Comparison of ENCODE assay signal across 12 cellular contexts in the genomic region with DNA sequence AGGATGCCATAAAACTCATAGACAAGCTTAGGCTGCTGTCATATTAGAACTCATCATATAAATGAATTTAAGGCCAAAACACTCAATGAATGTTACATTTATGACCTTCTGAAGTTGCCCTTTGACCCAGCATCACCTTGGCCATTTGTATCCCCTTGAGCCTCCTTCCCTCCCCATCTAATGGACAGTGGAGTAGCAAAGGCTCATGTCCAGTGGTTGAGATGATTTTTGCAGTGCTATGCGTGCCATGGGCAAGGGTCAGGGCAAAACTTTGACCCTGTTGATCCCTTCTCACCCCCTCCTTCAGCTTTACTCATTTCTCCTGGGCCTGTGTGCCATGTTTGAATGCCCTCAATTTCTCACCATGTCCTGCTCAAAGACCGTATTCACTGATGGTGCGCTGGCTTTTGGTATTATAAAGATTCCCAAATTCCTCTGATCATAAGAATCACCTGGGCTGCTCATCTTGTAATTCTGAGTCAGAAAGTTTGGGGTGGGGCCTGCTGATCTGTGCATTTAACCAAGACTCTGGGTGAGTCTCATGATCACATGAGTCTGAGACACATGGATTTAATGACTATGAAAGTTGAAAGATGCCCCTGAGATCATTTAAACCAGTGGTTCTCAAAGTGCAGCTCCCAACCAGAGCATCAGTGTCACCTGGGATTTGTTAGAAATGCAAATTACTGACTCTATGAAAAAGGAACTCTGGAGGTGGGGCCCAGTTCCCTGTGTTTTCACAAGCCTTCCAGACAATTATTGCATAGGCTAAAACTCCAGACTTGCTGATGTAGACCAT. TPM values are rescaled to one million over a fixed set of nuclear protein-coding genes. Genes with fewer than 3 reads are reported as not detected.
A peak's percentile ranks its signal among the peaks of the same experiment; 100 is the strongest.
DNase-seq lines count a peak whose midpoint lies in the region; ATAC-seq and TF ChIP-seq lines count a peak whose summit lies in the region.
"Had no signal": no experiment of that assay in that cellular context is flagged by ENCODE, and none has a peak within 500 bp of the region (broad histone marks: within the 10 kb centered on the region; RNA-seq: fewer than 3 reads in every experiment).

No MANE protein-coding gene starts in this region.

- H3F3A ChIP-seq in SU-DHL-6 (ENCODE audit: insufficient read depth) (no peaks in the 10 kb centered on the region), neural progenitor cell (ENCODE audit: low read depth) (no peaks in the 10 kb centered on the region)

- H3K4me3 ChIP-seq in SU-DHL-6 (ENCODE audit: insufficient read depth, low read length, poor library complexity, severe bottlenecking) (peak overlapping the region; percentile 30), thymus (ENCODE audit: low read length) (no peak overlapping the region), colonic mucosa (no peak overlapping the region), neural progenitor cell (no peak overlapping the region)

- ATAC-seq in activated naive CD4-positive, alpha-beta T cell treated with anti-CD3 and anti-CD28 coated beads, Interleukin-2, amount 50 U/mL, for 72 hours, result peak; percentile 35 to 57
- peak; percentile 25 for ATAC-seq in HG02870 (IDR thresholded peaks at IDR 0.05; ENCODE audit: unreplicated experiment)

- no peak overlapping the region for H2AFZ ChIP-seq in SU-DHL-6 (ENCODE audit: low read depth, low read length, severe bottlenecking)
- no peak overlapping the region for H2AFZ ChIP-seq in neural progenitor cell (replicated peaks)

- H3K4me1 ChIP-seq in thymus (ENCODE audit: control insufficient read depth, insufficient read depth, low read length), result no peaks in the 10 kb centered on the region
- no peaks in the 10 kb centered on the region for H3K4me1 ChIP-seq in colonic mucosa
- H3K4me1 ChIP-seq in neural progenitor cell, result no peaks in the 10 kb centered on the region

- WGBS in thymus, result 97% methylated on average over 3 of the region's 3 CpGs

- H3K9ac ChIP-seq in SU-DHL-6 (ENCODE audit: low read length), result no peak overlapping the region
- H3K9ac ChIP-seq in colonic mucosa (ENCODE audit: low read depth in 2 of 2, low read length in 2 of 2), result no peak overlapping the region
- H3K9ac ChIP-seq in neural progenitor cell, result no peak overlapping the region

- DNase-seq in activated naive CD4-positive, alpha-beta T cell treated with anti-CD3 and anti-CD28 coated beads, Interleukin-2, amount 50 U/mL, for 72 hours (ENCODE audit: low spot score in 2 of 2), result no peak
- no peak for DNase-seq in activated naive CD4-positive, alpha-beta T cell treated with anti-CD3 and anti-CD28 coated beads, Interleukin-2, amount 50 U/mL, for 16 hours
- DNase-seq in T-helper 9 cell (no peak), colonic mucosa (no peak), neural progenitor cell (ENCODE audit: low spot score) (no peak)
- DNase-seq: ACHN, cortex of kidney, head of caudate nucleus, NCI-H69 had no signal

- H3K36me3 ChIP-seq in SU-DHL-6 (ENCODE audit: low read length) (no peaks in the 10 kb centered on the region), thymus (ENCODE audit: control insufficient read depth, insufficient read depth) (no peaks in the 10 kb centered on the region), colonic mucosa (no peaks in the 10 kb centered on the region), neural progenitor cell (no peaks in the 10 kb centered on the region)

- peaks cover 0 to 16% of the 10 kb centered on the region in 2 donors for H3K9me3 Mint-ChIP-seq in activated naive CD4-positive, alpha-beta T cell treated with anti-CD3 and anti-CD28 coated beads, Interleukin-2, amount 50 U/mL, for 72 hours
- peaks cover 9% of the 10 kb centered on the region for H3K9me3 Mint-ChIP-seq in neural progenitor cell

- H3K79me2 ChIP-seq in SU-DHL-6 (ENCODE audit: insufficient read depth, low read length), result no peaks in the 10 kb centered on the region
- no peaks in the 10 kb centered on the region for H3K79me2 ChIP-seq in neural progenitor cell (ENCODE audit: low read depth)

- H3K27ac ChIP-seq in SU-DHL-6 (ENCODE audit: low read depth, low read length) (0 out of 2 replicates have a peak overlapping the region, but pooled peaks have one; percentile 23), thymus (ENCODE audit: low read depth) (peak overlapping the region; percentile 52), colonic mucosa (no peak overlapping the region), neural progenitor cell (no peak overlapping the region)

- no peak overlapping the region for H3K4me3 Mint-ChIP-seq in neural progenitor cell

- peak overlapping the region; percentile 53 for H3K4me2 ChIP-seq in SU-DHL-6 (ENCODE audit: low read depth, low read length, poor library complexity, severe bottlenecking)
- no peak overlapping the region for H3K4me2 ChIP-seq in neural progenitor cell

- H3K27me3 Mint-ChIP-seq in neural progenitor cell (ENCODE audit: insufficient read depth, low read depth), result no peaks in the 10 kb centered on the region

- no peaks in the 10 kb centered on the region for H3K9me2 ChIP-seq in SU-DHL-6 (replicated peaks; ENCODE audit: insufficient read depth, low read length)

- H3K9me3 ChIP-seq in SU-DHL-6 (ENCODE audit: insufficient read depth, low read length) (no peaks in the 10 kb centered on the region), thymus (ENCODE audit: control insufficient read depth) (no peaks in the 10 kb centered on the region), colonic mucosa (no peaks in the 10 kb centered on the region), neural progenitor cell (ENCODE audit: low read depth) (peaks cover 4% of the 10 kb centered on the region)

- H3K36me3 Mint-ChIP-seq in activated naive CD4-positive, alpha-beta T cell treated with anti-CD3 and anti-CD28 coated beads, Interleukin-2, amount 50 U/mL, for 72 hours, result peaks cover 0 to 26% of the 10 kb centered on the region in 2 donors
- H3K36me3 Mint-ChIP-seq in neural progenitor cell, result no peaks in the 10 kb centered on the region

- peak overlapping the region; percentile 58 to 93 for H3K27ac Mint-ChIP-seq in activated naive CD4-positive, alpha-beta T cell treated with anti-CD3 and anti-CD28 coated beads, Interleukin-2, amount 50 U/mL, for 72 hours
- no peak overlapping the region for H3K27ac Mint-ChIP-seq in neural progenitor cell

- TF ChIP-seq CTCF in SU-DHL-6 (IDR thresholded peaks at IDR 0.05; ENCODE audit: insufficient read depth, low read length, poor library complexity, severe bottlenecking), result no peak
- no peak for TF ChIP-seq CTCF in colonic mucosa (IDR thresholded peaks at IDR 0.05)
- TF ChIP-seq CTCF in neural progenitor cell (IDR thresholded peaks at IDR 0.05), result no peak

- H3K27me3 ChIP-seq in SU-DHL-6 (ENCODE audit: low read length) (no peaks in the 10 kb centered on the region), thymus (ENCODE audit: control insufficient read depth, insufficient read depth) (no peaks in the 10 kb centered on the region), colonic mucosa (no peaks in the 10 kb centered on the region), neural progenitor cell (no peaks in the 10 kb centered on the region)

- intact Hi-C loops in colonic mucosa (cut with DNase I), result no loop called here

- H4K20me1 ChIP-seq in SU-DHL-6 (ENCODE audit: low read depth, low read length) (no peaks in the 10 kb centered on the region), neural progenitor cell (ENCODE audit: low read depth) (no peaks in the 10 kb centered on the region)

- H3K4me1 Mint-ChIP-seq in neural progenitor cell, result no peaks in the 10 kb centered on the region

RNA-seq across cellular contexts. Expression of a gene that starts 57.5 kb away (rescaled TPM):
- not detected for total RNA-seq in activated naive CD4-positive, alpha-beta T cell treated with anti-CD3 and anti-CD28 coated beads, Interleukin-2, amount 50 U/mL, for 72 hours
- polyA plus RNA-seq in thymus, result 3.4 TPM
- total RNA-seq in colonic mucosa (10 to 100 TPM; 12.2 to 12.8 TPM), neural progenitor cell (ENCODE audit: low replicate concordance) (not detected in 2 replicates)

Comparison
In these comparisons a context has a peak if more than half of its experiments do, and no peak if none do; other contexts are left out.
1. H3K27ac ChIP-seq: peak in SU-DHL-6 (single experiment) and thymus (single experiment); none in colonic mucosa (single experiment) and neural progenitor cell (single experiment).
2. RNA of a gene that starts 57.5 kb away (total RNA-seq): 12.2 to 12.8 TPM in colonic mucosa; not detected in activated naive CD4-positive, alpha-beta T cell treated with anti-CD3 and anti-CD28 coated beads, Interleukin-2, amount 50 U/mL, for 72 hours and not detected in neural progenitor cell; every median in the first group is over 10 times any median in the second.